Comparison of ENCODE assay signal across 12 cellular contexts in the genomic region with DNA sequence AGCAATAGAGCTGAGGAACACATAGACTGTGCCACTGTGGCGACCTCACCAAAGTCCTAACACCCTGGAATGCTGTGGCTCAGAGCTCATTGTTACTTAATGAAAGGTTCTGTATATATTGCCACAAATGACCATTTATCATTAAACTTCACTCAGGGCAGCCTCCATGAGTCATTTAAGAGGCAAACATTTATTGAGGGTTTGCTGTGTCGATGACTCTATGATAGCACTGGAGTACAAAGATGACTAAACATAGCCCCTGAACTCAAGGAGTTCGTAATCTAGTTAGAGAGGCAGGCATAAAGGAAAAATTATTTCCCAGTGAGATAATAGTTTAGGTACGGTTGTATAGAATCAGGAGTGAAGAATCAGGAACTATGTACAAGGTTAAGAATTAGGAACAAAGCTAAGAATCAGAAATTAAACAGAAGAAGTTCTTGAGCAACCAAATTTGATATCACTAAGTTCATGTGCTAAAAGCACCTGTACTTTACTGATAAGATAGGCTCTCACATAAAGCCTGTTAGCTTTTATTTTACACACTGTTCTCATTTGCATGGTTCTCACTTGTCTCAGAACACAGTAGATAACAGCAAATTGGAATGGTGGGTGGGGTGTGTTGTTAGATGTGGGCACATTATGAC. TPM values are rescaled to one million over a fixed set of nuclear protein-coding genes. Genes with fewer than 3 reads are reported as not detected.
DNase-seq lines count a peak whose midpoint lies in the region; ATAC-seq and TF ChIP-seq lines count a peak whose summit lies in the region.
"Had no signal": no experiment of that assay in that cellular context is flagged by ENCODE, and none has a peak within 500 bp of the region (broad histone marks: within the 10 kb centered on the region; RNA-seq: fewer than 3 reads in every experiment).

No MANE protein-coding gene starts in this region.

- H3K9me2 ChIP-seq in GM23248 (ENCODE audit: insufficient read depth): no peaks in the 10 kb centered on the region

- H4K20me1 ChIP-seq in GM23248 (ENCODE audit: insufficient read depth): peaks cover 3% of the 10 kb centered on the region; the same call in 1 of the 2 replicates

- H2AFZ ChIP-seq in GM23248: no peak overlapping the region

- ATAC-seq in omental fat pad (ENCODE audit: low FRiP score): no peak
- no peak for ATAC-seq in GM21723 (IDR thresholded peaks at IDR 0.05; ENCODE audit: unreplicated experiment)
- ATAC-seq: gastroesophageal sphincter, lower lobe of right lung had no signal

- peaks cover 40% of the 10 kb centered on the region for H3F3A ChIP-seq in GM23248 (ENCODE audit: insufficient read depth)

- no peaks in the 10 kb centered on the region for H3K27me3 ChIP-seq in GM23248 (replicated peaks; ENCODE audit: insufficient read depth)
- H3K27me3 ChIP-seq: gastroesophageal sphincter had no signal

- TF ChIP-seq CTCF in epithelial cell of proximal tubule (conservative IDR thresholded peaks at IDR 0.05; ENCODE audit: low read depth, low read length): no peak
- no peak for TF ChIP-seq CTCF in omental fat pad (IDR thresholded peaks at IDR 0.05)

- peaks cover 50% of the 10 kb centered on the region for H3K36me3 ChIP-seq in GM23248 (ENCODE audit: low read depth)

- peaks cover 74% of the 10 kb centered on the region for H3K79me2 ChIP-seq in GM23248 (ENCODE audit: insufficient read depth)

- H3K9ac ChIP-seq in GM23248: peak overlapping the region; percentile 27; the same call in 1 of the 2 replicates

- peak overlapping the region; percentile 73 for H3K4me2 ChIP-seq in GM23248 (ENCODE audit: unreplicated experiment)

- H3K27ac ChIP-seq in GM23248: peak overlapping the region; percentile 65
- H3K27ac ChIP-seq: gastroesophageal sphincter, lower lobe of right lung had no signal

- H3K9me3 ChIP-seq in GM23248 (ENCODE audit: low read depth): no peaks in the 10 kb centered on the region
- H3K9me3 ChIP-seq: gastroesophageal sphincter, lower lobe of right lung had no signal

- in situ Hi-C loops in GM23248 (cut with MboI): no loop called here

- H3K4me3 ChIP-seq in GM23248 (0 out of 2 replicates have a peak overlapping the region, but pooled peaks have one; percentile 23), epithelial cell of proximal tubule (ENCODE audit: low read depth, low read length) (no peak overlapping the region), skeletal muscle cell (ENCODE audit: low read depth, low read length) (no peak overlapping the region)
- H3K4me3 ChIP-seq: gastroesophageal sphincter, lower lobe of right lung had no signal

- H3K4me1 ChIP-seq in GM23248 (ENCODE audit: insufficient read depth): peaks cover 34% of the 10 kb centered on the region
- H3K4me1 ChIP-seq: gastroesophageal sphincter, lower lobe of right lung had no signal

- WGBS in GM23248 (ENCODE audit: low coverage in 1 of 2, low lambda C conversion rate in 2 of 2, missing lambda C conversion rate in 2 of 2), 2 experiments: 3% methylated on average over 4 of the region's 4 CpGs

- peak; percentile 92 for DNase-seq in GM23248
- peak; percentile 95 for DNase-seq in RKO (ENCODE audit: low spot score)
- DNase-seq in epithelial cell of proximal tubule (ENCODE audit: low read depth): peak; percentile 84
- peak; percentile 59 for DNase-seq in skeletal muscle cell (ENCODE audit: low read depth)
- no peak for DNase-seq in omental fat pad (ENCODE audit: low spot score)
- DNase-seq in HPDE6-E6E7 (ENCODE audit: extremely low spot score): no peak
- no peak for DNase-seq in COR-L47 (lab: John Stamatoyannopoulos, UW)
- DNase-seq: activated T-cell treated with anti-CD3 and anti-CD28 coated beads, Interleukin-2, amount 50 U/mL, for 1 hour; lower lobe of right lung; posterior cingulate gyrus had no signal

RNA-seq across cellular contexts. Expression of a gene that starts 7.9 kb away (rescaled TPM):
- total RNA-seq in GM23248 (2014; rRNA removed; shearing (Covaris generic)): 21.6 and 26.8 TPM in 2 replicates
- 7.5 and 8.3 TPM in 2 replicates for polyA plus RNA-seq in GM23248 (2016; fragmentation: Nextera tagmentation; extraction: Ambion mirVana)
- total RNA-seq in epithelial cell of proximal tubule (20.3 and 25.5 TPM in 2 replicates), omental fat pad (10 to 100 TPM in 2 of 4 donors, 1 to 10 TPM in 2; 5.2 to 18.6 (median 9.2) TPM)

RNA-seq across cellular contexts. Expression of a gene that starts 47.0 kb away (rescaled TPM):
- total RNA-seq in GM23248 (2014; rRNA removed; shearing (Covaris generic)): 22.8 and 37.6 TPM in 2 replicates
- polyA plus RNA-seq in GM23248 (2016; fragmentation: Nextera tagmentation; extraction: Ambion mirVana): 12.6 and 13.1 TPM in 2 replicates
- total RNA-seq in epithelial cell of proximal tubule (3.1 and 8.3 TPM in 2 replicates), omental fat pad (10 to 100 TPM; 30.2 to 45.4 (median 41.7) TPM)

Comparison
In these comparisons a context has a peak if more than half of its experiments do, and no peak if none do; other contexts are left out.
1. DNase-seq: peak in GM23248 (single experiment), RKO (single experiment), epithelial cell of proximal tubule (single experiment) and skeletal muscle cell (single experiment); none in omental fat pad (single experiment), HPDE6-E6E7 (single experiment) and COR-L47 (single experiment).